In genomic region chr9:33244150-33244784, GRCh38 we compare ENCODE assay signal across 26 cellular contexts. TPM values are rescaled to one million over a fixed set of nuclear protein-coding genes. Genes with fewer than 3 reads are reported as not detected.
DNase-seq lines count a peak whose midpoint lies in the region; ATAC-seq, FAIRE-seq and TF ChIP-seq lines count a peak whose summit lies in the region.
"Had no signal": no experiment of that assay in that cellular context is flagged by ENCODE, and none has a peak within 500 bp of the region (broad histone marks: within the 10 kb centered on the region; RNA-seq: fewer than 3 reads in every experiment).

No MANE protein-coding gene starts in this region.

- H3K9me3 ChIP-seq in HepG2 (ENCODE audit: low read length) (no peaks in the 10 kb centered on the region), right lobe of liver (no peaks in the 10 kb centered on the region), mucosa of rectum (ENCODE audit: control insufficient read depth in 2 of 2, low read length in 2 of 2) (no peaks in the 10 kb centered on the region)
- H3K9me3 ChIP-seq: BE2C, MG63, SJSA1 had no signal

- no peak for TF ChIP-seq RAD21 in HepG2 (CRISPR knock-in tag; IDR thresholded peaks at IDR 0.05)

- H3K4me3 Mint-ChIP-seq in WTC11, result no peak overlapping the region
- H3K4me3 Mint-ChIP-seq: CD4-positive, CD25-positive, alpha-beta regulatory T cell; GM23338 had no signal

- POLR2A ChIA-PET in HepG2 (lab: Yijun Ruan, JAX) (interaction anchor here (0.9 to 1.5 kb wide), 2 partner anchors 20 to 168 kb away, joined by 3 to 5 read pairs; partner anchors contain the start of genes BAG1, CHMP5 and SMU1), WTC11 (lab: Charles Lee) (interaction anchor here (0.6 kb wide), 1 partner anchor 46 kb away, joined by 5 read pairs; the partner anchor contains the start of gene NFX1)

- no peaks in the 10 kb centered on the region for H3K4me1 Mint-ChIP-seq in WTC11
- H3K4me1 Mint-ChIP-seq: GM23338 had no signal

- no peaks in the 10 kb centered on the region for H3K36me3 ChIP-seq in HepG2 (replicated peaks in 1 of 2; ENCODE audit: control insufficient read depth in 1 of 2, insufficient read depth in 2 of 2, low read length in 2 of 2)
- no peaks in the 10 kb centered on the region for H3K36me3 ChIP-seq in right lobe of liver
- peaks cover 5 to 7% of the 10 kb centered on the region in 2 donors for H3K36me3 ChIP-seq in mucosa of rectum (ENCODE audit: control insufficient read depth in 2 of 2, insufficient read depth in 2 of 2, low read length in 2 of 2)
- H3K36me3 ChIP-seq: BE2C, MG63, SJSA1 had no signal

- H3K36me3 Mint-ChIP-seq in WTC11, result no peaks in the 10 kb centered on the region

- peak overlapping the region; percentile 52 for H2AFZ ChIP-seq in HepG2 (ENCODE audit: low read length)
- H2AFZ ChIP-seq: GM23338 had no signal

- H3K27ac ChIP-seq in HepG2 (ENCODE audit: extremely low read length, insufficient read depth, low read length) (no peak overlapping the region), right lobe of liver (no peak overlapping the region), mucosa of rectum (ENCODE audit: low read depth in 2 of 2, low read length in 2 of 2) (peak overlapping the region; percentile 43 to 74)
- H3K27ac ChIP-seq: HL-60, SJSA1 had no signal

- TF ChIP-seq EP300 in HepG2 (IDR thresholded peaks at IDR 0.05; ENCODE audit: low read depth in 2 of 2, low read length in 2 of 2) (no peak), HepG2 (CRISPR knock-in tag; IDR thresholded peaks at IDR 0.05; ENCODE audit: borderline replicate concordance) (no peak)

- in situ Hi-C loops in HepG2 (cut with HindIII; ENCODE audit: extremely low pct_ligation_motif_present, low pct_unique_long_range_greater_than_20kb), result no loop called here

- TF ChIP-seq POLR2A in HepG2 (IDR thresholded peaks at IDR 0.05; ENCODE audit: insufficient read depth in 1 of 2, low read depth in 2 of 2, low read length in 2 of 2), result no peak
- no peak for TF ChIP-seq POLR2A in right lobe of liver (IDR thresholded peaks at IDR 0.05)

- TF ChIP-seq CTCF in HepG2 (CRISPR knock-in tag; IDR thresholded peaks at IDR 0.05) (no peak), right lobe of liver (IDR thresholded peaks at IDR 0.05) (no peak), WTC11 (IDR thresholded peaks at IDR 0.05) (no peak), foreskin fibroblast (IDR thresholded peaks at IDR 0.05; ENCODE audit: low read depth, low read length) (no peak)

- WGBS in HepG2 (ENCODE audit: low lambda C conversion rate), result 32% methylated on average over 8 of the region's 9 CpGs
- WGBS in right lobe of liver (ENCODE audit: insufficient coverage, low coverage, low lambda C conversion rate, missing lambda C conversion rate), result 55% methylated on average over 5 of the region's 9 CpGs

- no peak overlapping the region for H3K27ac Mint-ChIP-seq in WTC11
- H3K27ac Mint-ChIP-seq: CD4-positive, CD25-positive, alpha-beta regulatory T cell; GM23338 had no signal

- H3K27me3 ChIP-seq in HepG2 (ENCODE audit: control insufficient read depth in 1 of 2, insufficient read depth in 2 of 2, low read length in 2 of 2) (no peaks in the 10 kb centered on the region), right lobe of liver (no peaks in the 10 kb centered on the region), mucosa of rectum (ENCODE audit: control insufficient read depth in 2 of 2, insufficient read depth in 2 of 2, low read length in 2 of 2) (no peaks in the 10 kb centered on the region)
- H3K27me3 ChIP-seq: BE2C, MG63, SJSA1 had no signal

- DNase-seq in HepG2 (ENCODE audit: low spot score) (peak; percentile 34), right lobe of liver (no peak), WTC11 (ENCODE audit: low spot score) (no peak), foreskin fibroblast (no peak), kidney glomerular epithelial cell (lab: John Stamatoyannopoulos, UW) (no peak), SIG-M5 treated with dmso at 0.1 percent for 504 hours (lab: John Stamatoyannopoulos, UW; ENCODE audit: unreplicated experiment) (no peak)
- DNase-seq: BE2C; CD4-positive, CD25-positive, alpha-beta regulatory T cell; GF-D8; Kasumi-1; MG63; NCI-H1417; NCI-H1930; NCI-H226; NCI-H524; NCI-H82 had no signal

- H3K4me1 ChIP-seq in HepG2 (ENCODE audit: insufficient read depth, low read length) (peaks cover 41% of the 10 kb centered on the region), right lobe of liver (no peaks in the 10 kb centered on the region), mucosa of rectum (ENCODE audit: control insufficient read depth in 2 of 2, insufficient read depth in 2 of 2, low read length in 2 of 2) (peaks cover 4 to 20% of the 10 kb centered on the region in 2 donors)
- H3K4me1 ChIP-seq: SJSA1 had no signal

- no peaks in the 10 kb centered on the region for H4K20me1 ChIP-seq in HepG2 (ENCODE audit: insufficient read depth, low read length)

- H3K9me3 Mint-ChIP-seq in WTC11, result no peaks in the 10 kb centered on the region
- H3K9me3 Mint-ChIP-seq: CD4-positive, CD25-positive, alpha-beta regulatory T cell; GM23338; IgD-negative memory B cell had no signal

- H3K4me3 ChIP-seq in HepG2 (replicated peaks in 1 of 3; ENCODE audit: insufficient read depth in 1 of 3, low read depth in 2 of 3, low read length in 3 of 3), result no peak overlapping the region
- no peak overlapping the region for H3K4me3 ChIP-seq in right lobe of liver
- H3K4me3 ChIP-seq in mucosa of rectum (ENCODE audit: low read length in 2 of 2), result no peak overlapping the region
- no peak overlapping the region for H3K4me3 ChIP-seq in foreskin fibroblast (ENCODE audit: low read depth in 1 of 2, low read length in 2 of 2)
- H3K4me3 ChIP-seq: GM23338, MG63, SJSA1 had no signal

- H3K4me2 ChIP-seq in HepG2 (ENCODE audit: low read depth, low read length), result peak overlapping the region; percentile 45
- H3K4me2 ChIP-seq: GM23338 had no signal

- ATAC-seq in HepG2, result no peak; the same call in 1 of the 3 replicates
- ATAC-seq in right lobe of liver, result no peak
- ATAC-seq in WTC11, result no peak
- ATAC-seq in esophagus mucosa, result no peak
- ATAC-seq: GM23338, HCT116 had no signal

- no TSS peak for BruUV-seq in HepG2 (replicated peaks; lab: Mats Ljungman, UMichigan)

- intact Hi-C loops in HepG2 (cut with micrococcal nuclease; ENCODE audit: unreplicated experiment), result no loop called here
- intact Hi-C loops in right lobe of liver (cut with DNase I), result no loop called here

- peak; percentile 34 for FAIRE-seq in HepG2 (lab: Jason Lieb, UNC)
- FAIRE-seq: A204.1, GM19239 had no signal

- H3K79me2 ChIP-seq in HepG2 (ENCODE audit: insufficient read depth, low read length), result no peaks in the 10 kb centered on the region

- H3K27me3 Mint-ChIP-seq in WTC11 (ENCODE audit: low read depth), result no peaks in the 10 kb centered on the region
- H3K27me3 Mint-ChIP-seq: CD4-positive, CD25-positive, alpha-beta regulatory T cell had no signal

- H3K9ac ChIP-seq in HepG2 (ENCODE audit: insufficient read depth, low read depth, low read length) (no peak overlapping the region), mucosa of rectum (ENCODE audit: low read depth in 1 of 2, low read length in 2 of 2) (peak overlapping the region in 1 of 2 donors; percentile 14)

- CTCF ChIA-PET in HepG2 (lab: Yijun Ruan, JAX; ENCODE audit: low intra/inter-chr PET ratio, low total read pairs), result no interaction called here
- CTCF ChIA-PET in WTC11 (lab: Charles Lee), result no interaction called here

RNA-seq across cellular contexts. Expression of gene SPINK4, which starts 4.3 kb away (rescaled TPM):
- 0.53 and 0.98 TPM in 2 replicates for total RNA-seq in HepG2 (2016; rRNA removed; fragmentation: Illumina TruSeq; extraction: Trizol)
- not detected in 2 replicates for total RNA-seq in HepG2 (2016; cell fraction: cytosol; rRNA removed; fragmentation: Illumina TruSeq; extraction: Trizol; ENCODE audit: low read depth)
- total RNA-seq in HepG2 (2016; cell fraction: insoluble cytoplasmic fraction; rRNA removed; fragmentation: Illumina TruSeq; extraction: Trizol), result 0.41 TPM in 1 of 2 replicates, not detected in the other
- total RNA-seq in HepG2 (2016; cell fraction: membrane; rRNA removed; fragmentation: Illumina TruSeq; extraction: Trizol), result 0.65 TPM in 1 of 2 replicates, not detected in the other
- not detected in 2 replicates for total RNA-seq in HepG2 (2016; cell fraction: nucleus; rRNA removed; fragmentation: Illumina TruSeq; extraction: Trizol)
- 2.0 and 3.4 TPM in 2 replicates for polyA plus RNA-seq in HepG2 (2011; rRNA removed)
- 3.7 and 4.0 TPM in 2 replicates for polyA plus RNA-seq in HepG2 (2011; cell fraction: cytosol; rRNA removed)
- 1.3 TPM in 1 of 2 replicates, not detected in the other for polyA plus RNA-seq in HepG2 (2011; cell fraction: nucleus; rRNA removed)
- polyA plus RNA-seq in HepG2 (2012), result 0.72 TPM in 1 of 2 replicates, not detected in the other
- not detected in 2 replicates for polyA plus RNA-seq in HepG2 (2016; cell fraction: cytosol; fragmentation: Illumina TruSeq; extraction: Trizol; ENCODE audit: low read depth)
- not detected in 2 replicates for polyA plus RNA-seq in HepG2 (2016; cell fraction: insoluble cytoplasmic fraction; fragmentation: Illumina TruSeq; extraction: Trizol; ENCODE audit: low read depth)
- polyA plus RNA-seq in HepG2 (2016; cell fraction: membrane; fragmentation: Illumina TruSeq; extraction: Trizol; ENCODE audit: low read depth), result not detected in 2 replicates
- not detected in 2 replicates for polyA plus RNA-seq in HepG2 (2016; cell fraction: nucleus; fragmentation: Illumina TruSeq; extraction: Trizol; ENCODE audit: insufficient read depth, low read depth)
- 1.7 and 183 TPM in 2 replicates for polyA minus RNA-seq in HepG2 (2011; rRNA and poly(A)+ RNA removed; ENCODE audit: low replicate concordance)
- 7.4 TPM in 2 replicates for polyA minus RNA-seq in HepG2 (2011; cell fraction: cytosol; rRNA and poly(A)+ RNA removed)
- 4.6 TPM in 1 of 2 replicates, not detected in the other for polyA minus RNA-seq in HepG2 (2011; cell fraction: nucleus; rRNA and poly(A)+ RNA removed)
- total RNA-seq in right lobe of liver, result not detected
- not detected in 3 replicates for total RNA-seq in WTC11 (2021)
- total RNA-seq in esophagus mucosa, result not detected
- total RNA-seq: CD4-positive, CD25-positive, alpha-beta regulatory T cell; GM23338; HT1080; SJSA1 had no signal
- polyA plus RNA-seq: CD4-positive, CD25-positive, alpha-beta regulatory T cell; GM23338; IgD-negative memory B cell had no signal

RNA-seq across cellular contexts. Expression of gene BAG1, which starts 20.2 kb away (rescaled TPM):
- total RNA-seq in HepG2 (2016; rRNA removed; fragmentation: Illumina TruSeq; extraction: Trizol) (52.8 and 59.5 TPM in 2 replicates), right lobe of liver (10 to 100 TPM; 28.8 to 42.6 (median 38.1) TPM), WTC11 (2021) (44.7 to 52.9 TPM (median 48.2 TPM) in 3 replicates), esophagus mucosa (95.3 TPM)
- total RNA-seq in HepG2 (2016; cell fraction: cytosol; rRNA removed; fragmentation: Illumina TruSeq; extraction: Trizol; ENCODE audit: low read depth), result 111 and 114 TPM in 2 replicates
- total RNA-seq in HepG2 (2016; cell fraction: insoluble cytoplasmic fraction; rRNA removed; fragmentation: Illumina TruSeq; extraction: Trizol), result 50.3 and 56.5 TPM in 2 replicates
- 127 and 134 TPM in 2 replicates for total RNA-seq in HepG2 (2016; cell fraction: membrane; rRNA removed; fragmentation: Illumina TruSeq; extraction: Trizol)
- 33.0 and 33.1 TPM in 2 replicates for total RNA-seq in HepG2 (2016; cell fraction: nucleus; rRNA removed; fragmentation: Illumina TruSeq; extraction: Trizol)
- polyA plus RNA-seq in HepG2 (2011; rRNA removed), result 18.7 and 23.1 TPM in 2 replicates
- 23.7 and 26.0 TPM in 2 replicates for polyA plus RNA-seq in HepG2 (2011; cell fraction: cytosol; rRNA removed)
- 13.1 and 14.7 TPM in 2 replicates for polyA plus RNA-seq in HepG2 (2011; cell fraction: nucleus; rRNA removed)
- 30.4 and 36.9 TPM in 2 replicates for polyA plus RNA-seq in HepG2 (2012)
- polyA plus RNA-seq in HepG2 (2016; cell fraction: cytosol; fragmentation: Illumina TruSeq; extraction: Trizol; ENCODE audit: low read depth), result 196 and 200 TPM in 2 replicates
- polyA plus RNA-seq in HepG2 (2016; cell fraction: insoluble cytoplasmic fraction; fragmentation: Illumina TruSeq; extraction: Trizol; ENCODE audit: low read depth), result 70.3 and 80.5 TPM in 2 replicates
- polyA plus RNA-seq in HepG2 (2016; cell fraction: membrane; fragmentation: Illumina TruSeq; extraction: Trizol; ENCODE audit: low read depth), result 164 and 169 TPM in 2 replicates
- 55.3 and 55.6 TPM in 2 replicates for polyA plus RNA-seq in HepG2 (2016; cell fraction: nucleus; fragmentation: Illumina TruSeq; extraction: Trizol; ENCODE audit: insufficient read depth, low read depth)
- 10.8 and 102 TPM in 2 replicates for polyA minus RNA-seq in HepG2 (2011; rRNA and poly(A)+ RNA removed; ENCODE audit: low replicate concordance)
- polyA minus RNA-seq in HepG2 (2011; cell fraction: cytosol; rRNA and poly(A)+ RNA removed), result 7.8 and 10.2 TPM in 2 replicates
- 36.7 and 43.0 TPM in 2 replicates for polyA minus RNA-seq in HepG2 (2011; cell fraction: nucleus; rRNA and poly(A)+ RNA removed)

RNA-seq across cellular contexts. Expression of gene CHMP5, which starts 20.6 kb away (rescaled TPM):
- total RNA-seq in HepG2 (2016; rRNA removed; fragmentation: Illumina TruSeq; extraction: Trizol) (57.3 and 91.4 TPM in 2 replicates), right lobe of liver (10 to 100 TPM; 19.7 to 30.3 (median 26.0) TPM), WTC11 (2021) (46.2 to 50.6 TPM (median 46.9 TPM) in 3 replicates), esophagus mucosa (46.6 TPM)
- total RNA-seq in HepG2 (2016; cell fraction: cytosol; rRNA removed; fragmentation: Illumina TruSeq; extraction: Trizol; ENCODE audit: low read depth), result 15.4 and 16.1 TPM in 2 replicates
- total RNA-seq in HepG2 (2016; cell fraction: insoluble cytoplasmic fraction; rRNA removed; fragmentation: Illumina TruSeq; extraction: Trizol), result 59.1 and 93.1 TPM in 2 replicates
- total RNA-seq in HepG2 (2016; cell fraction: membrane; rRNA removed; fragmentation: Illumina TruSeq; extraction: Trizol), result 15.5 and 22.5 TPM in 2 replicates
- total RNA-seq in HepG2 (2016; cell fraction: nucleus; rRNA removed; fragmentation: Illumina TruSeq; extraction: Trizol), result 19.9 and 22.9 TPM in 2 replicates
- 36.1 and 46.0 TPM in 2 replicates for polyA plus RNA-seq in HepG2 (2011; rRNA removed)
- 25.0 and 39.0 TPM in 2 replicates for polyA plus RNA-seq in HepG2 (2011; cell fraction: cytosol; rRNA removed)
- 9.7 and 13.5 TPM in 2 replicates for polyA plus RNA-seq in HepG2 (2011; cell fraction: nucleus; rRNA removed)
- polyA plus RNA-seq in HepG2 (2012), result 60.6 and 62.8 TPM in 2 replicates
- 9.9 and 11.6 TPM in 2 replicates for polyA plus RNA-seq in HepG2 (2016; cell fraction: cytosol; fragmentation: Illumina TruSeq; extraction: Trizol; ENCODE audit: low read depth)
- 88.3 and 97.0 TPM in 2 replicates for polyA plus RNA-seq in HepG2 (2016; cell fraction: insoluble cytoplasmic fraction; fragmentation: Illumina TruSeq; extraction: Trizol; ENCODE audit: low read depth)
- polyA plus RNA-seq in HepG2 (2016; cell fraction: membrane; fragmentation: Illumina TruSeq; extraction: Trizol; ENCODE audit: low read depth), result 13.7 and 14.0 TPM in 2 replicates
- 41.6 and 43.1 TPM in 2 replicates for polyA plus RNA-seq in HepG2 (2016; cell fraction: nucleus; fragmentation: Illumina TruSeq; extraction: Trizol; ENCODE audit: insufficient read depth, low read depth)
- 7.0 and 11.9 TPM in 2 replicates for polyA minus RNA-seq in HepG2 (2011; rRNA and poly(A)+ RNA removed; ENCODE audit: low replicate concordance)
- 18.4 and 18.5 TPM in 2 replicates for polyA minus RNA-seq in HepG2 (2011; cell fraction: cytosol; rRNA and poly(A)+ RNA removed)
- 13.6 and 14.7 TPM in 2 replicates for polyA minus RNA-seq in HepG2 (2011; cell fraction: nucleus; rRNA and poly(A)+ RNA removed)

RNA-seq across cellular contexts. Expression of gene NFX1, which starts 46.0 kb away (rescaled TPM):
- total RNA-seq in HepG2 (2016; rRNA removed; fragmentation: Illumina TruSeq; extraction: Trizol) (27.5 and 29.6 TPM in 2 replicates), right lobe of liver (10 to 100 TPM; 22.6 to 29.2 (median 24.8) TPM), WTC11 (2021) (25.4 to 30.9 TPM (median 26.5 TPM) in 3 replicates), esophagus mucosa (26.6 TPM)
- total RNA-seq in HepG2 (2016; cell fraction: cytosol; rRNA removed; fragmentation: Illumina TruSeq; extraction: Trizol; ENCODE audit: low read depth), result 10.0 and 10.5 TPM in 2 replicates
- total RNA-seq in HepG2 (2016; cell fraction: insoluble cytoplasmic fraction; rRNA removed; fragmentation: Illumina TruSeq; extraction: Trizol), result 25.5 and 27.2 TPM in 2 replicates
- 15.3 and 17.9 TPM in 2 replicates for total RNA-seq in HepG2 (2016; cell fraction: membrane; rRNA removed; fragmentation: Illumina TruSeq; extraction: Trizol)
- 28.0 and 32.9 TPM in 2 replicates for total RNA-seq in HepG2 (2016; cell fraction: nucleus; rRNA removed; fragmentation: Illumina TruSeq; extraction: Trizol)
- 23.5 and 23.9 TPM in 2 replicates for polyA plus RNA-seq in HepG2 (2011; rRNA removed)
- 17.8 and 22.5 TPM in 2 replicates for polyA plus RNA-seq in HepG2 (2011; cell fraction: cytosol; rRNA removed)
- 30.9 and 38.3 TPM in 2 replicates for polyA plus RNA-seq in HepG2 (2011; cell fraction: nucleus; rRNA removed)
- 22.1 and 22.8 TPM in 2 replicates for polyA plus RNA-seq in HepG2 (2012)
- polyA plus RNA-seq in HepG2 (2016; cell fraction: cytosol; fragmentation: Illumina TruSeq; extraction: Trizol; ENCODE audit: low read depth), result 1.9 and 2.3 TPM in 2 replicates
- polyA plus RNA-seq in HepG2 (2016; cell fraction: insoluble cytoplasmic fraction; fragmentation: Illumina TruSeq; extraction: Trizol; ENCODE audit: low read depth), result 23.0 and 24.3 TPM in 2 replicates
- 4.3 and 5.1 TPM in 2 replicates for polyA plus RNA-seq in HepG2 (2016; cell fraction: membrane; fragmentation: Illumina TruSeq; extraction: Trizol; ENCODE audit: low read depth)
- polyA plus RNA-seq in HepG2 (2016; cell fraction: nucleus; fragmentation: Illumina TruSeq; extraction: Trizol; ENCODE audit: insufficient read depth, low read depth), result 41.8 and 48.6 TPM in 2 replicates
- 62.5 and 108 TPM in 2 replicates for polyA minus RNA-seq in HepG2 (2011; rRNA and poly(A)+ RNA removed; ENCODE audit: low replicate concordance)
- 20.5 and 21.0 TPM in 2 replicates for polyA minus RNA-seq in HepG2 (2011; cell fraction: cytosol; rRNA and poly(A)+ RNA removed)
- 43.5 and 59.6 TPM in 2 replicates for polyA minus RNA-seq in HepG2 (2011; cell fraction: nucleus; rRNA and poly(A)+ RNA removed)

Comparison
In these comparisons a context has a peak if more than half of its experiments do, and no peak if none do; other contexts are left out.
1. H3K27ac ChIP-seq: peak in mucosa of rectum (2 of 2); none in HepG2 (single experiment) and right lobe of liver (0 of 3).
2. Of the 50 proteins assayed by ChIP-seq in both HepG2 and WTC11: peak only in HepG2: NR2C2 and ZBTB21; only in WTC11: none; in both: GABPB1; in neither: 46; mixed calls (peak in some experiments, not most) for 1.